Comparison of ENCODE assay signal across 22 cellular contexts in the genomic region with DNA sequence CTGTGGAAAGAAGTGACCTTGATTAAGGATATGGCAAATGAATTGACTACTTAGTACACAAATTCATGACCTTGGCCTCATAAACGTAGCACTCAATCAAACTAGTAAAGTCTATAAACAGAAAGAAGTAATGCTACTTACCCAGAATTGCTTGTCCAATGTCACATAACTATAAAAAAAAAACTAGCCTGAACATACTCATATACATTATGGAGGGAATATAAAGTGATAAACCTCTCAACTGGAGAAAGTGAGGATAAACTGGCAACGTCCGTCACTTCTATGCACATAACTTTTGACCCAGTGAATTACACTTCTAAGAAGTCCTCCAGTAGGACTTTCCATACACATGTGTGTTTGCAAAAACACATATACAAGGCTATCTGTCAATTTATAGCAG. TPM values are rescaled to one million over a fixed set of nuclear protein-coding genes. Genes with fewer than 3 reads are reported as not detected.
DNase-seq lines count a peak whose midpoint lies in the region; ATAC-seq, FAIRE-seq and TF ChIP-seq lines count a peak whose summit lies in the region.
"Had no signal": no experiment of that assay in that cellular context is flagged by ENCODE, and none has a peak within 500 bp of the region (broad histone marks: within the 10 kb centered on the region; RNA-seq: fewer than 3 reads in every experiment).

No MANE protein-coding gene starts in this region.

- peaks cover 4 to 11% of the 10 kb centered on the region in 2 donors for H3K27me3 Mint-ChIP-seq in stimulated activated naive B cell treated with anti-CD40 and anti-IgM and Interleukin-4, amounts not matched to agents 10 μg/mL and 1 μg/mL and 100 μg/mL, for 72 hours
- peaks cover 47% of the 10 kb centered on the region for H3K27me3 Mint-ChIP-seq in T-helper 17 cell

- H3K4me2 ChIP-seq in HepG2 (ENCODE audit: low read depth, low read length): no peak overlapping the region
- H3K4me2 ChIP-seq: A549 had no signal

- in situ Hi-C loops in HepG2 (cut with HindIII; ENCODE audit: extremely low pct_ligation_motif_present, low pct_unique_long_range_greater_than_20kb): no loop called here

- TF ChIP-seq EP300 in HepG2 (IDR thresholded peaks at IDR 0.05; ENCODE audit: low read depth in 2 of 2, low read length in 2 of 2) (no peak), HepG2 (CRISPR knock-in tag; IDR thresholded peaks at IDR 0.05; ENCODE audit: borderline replicate concordance) (no peak)

- H3K36me3 ChIP-seq in HepG2 (replicated peaks in 1 of 2; ENCODE audit: control insufficient read depth in 1 of 2, insufficient read depth in 2 of 2, low read length in 2 of 2) (no peaks in the 10 kb centered on the region), right lobe of liver (no peaks in the 10 kb centered on the region), mucosa of rectum (ENCODE audit: control insufficient read depth in 2 of 2, insufficient read depth in 2 of 2, low read length in 2 of 2) (no peaks in the 10 kb centered on the region)
- H3K36me3 ChIP-seq: HAP-1 had no signal

- H3K4me1 Mint-ChIP-seq in stimulated activated naive B cell treated with anti-CD40 and anti-IgM and Interleukin-4, amounts not matched to agents 10 μg/mL and 1 μg/mL and 100 μg/mL, for 72 hours: no peaks in the 10 kb centered on the region
- no peaks in the 10 kb centered on the region for H3K4me1 Mint-ChIP-seq in T-helper 17 cell

- DNase-seq in HepG2 (ENCODE audit: low spot score) (peak; percentile 21), right lobe of liver (no peak), foreskin keratinocyte (no peak), glomerular visceral epithelial cell (ENCODE audit: extremely low spot score) (no peak), T-helper 17 cell (no peak)
- no peak for DNase-seq in stimulated activated naive B cell treated with anti-CD40 and anti-IgM and Interleukin-4, amounts not matched to agents 10 μg/mL and 1 μg/mL and 100 μg/mL, for 72 hours
- DNase-seq: AML-193; Caco-2; CD4-positive, alpha-beta T cell had no signal

- no peak for TF ChIP-seq RAD21 in HepG2 (CRISPR knock-in tag; IDR thresholded peaks at IDR 0.05)

- H3K9me3 ChIP-seq in HepG2 (ENCODE audit: low read length) (no peaks in the 10 kb centered on the region), right lobe of liver (no peaks in the 10 kb centered on the region), mucosa of rectum (ENCODE audit: control insufficient read depth in 2 of 2, low read length in 2 of 2) (no peaks in the 10 kb centered on the region), T-helper 17 cell (ENCODE audit: control insufficient read depth, low read length, poor library complexity, severe bottlenecking) (no peaks in the 10 kb centered on the region)
- H3K9me3 ChIP-seq: A549, Caco-2, HAP-1 had no signal

- CTCF ChIA-PET in HepG2 (lab: Yijun Ruan, JAX; ENCODE audit: low intra/inter-chr PET ratio, low total read pairs): no interaction called here

- 47% methylated on average over 3 of the region's 3 CpGs for WGBS in HepG2 (ENCODE audit: low lambda C conversion rate)
- WGBS in right lobe of liver (ENCODE audit: insufficient coverage, low coverage, low lambda C conversion rate, missing lambda C conversion rate): 74% methylated on average over 3 of the region's 3 CpGs

- H3K4me3 ChIP-seq in HepG2 (replicated peaks in 1 of 3; ENCODE audit: insufficient read depth in 1 of 3, low read depth in 2 of 3, low read length in 3 of 3) (no peak overlapping the region), right lobe of liver (no peak overlapping the region), mucosa of rectum (ENCODE audit: low read length in 2 of 2) (no peak overlapping the region)
- H3K4me3 ChIP-seq: A549, GM23248, HAP-1 had no signal

- H3K4me1 ChIP-seq in HepG2 (ENCODE audit: insufficient read depth, low read length): peaks cover 68% of the 10 kb centered on the region
- peaks cover 0 to 19% (median 6%) of the 10 kb centered on the region in 4 donors for H3K4me1 ChIP-seq in right lobe of liver
- peaks cover 31% of the 10 kb centered on the region for H3K4me1 ChIP-seq in foreskin keratinocyte
- H3K4me1 ChIP-seq in mucosa of rectum (ENCODE audit: control insufficient read depth in 2 of 2, insufficient read depth in 2 of 2, low read length in 2 of 2): peaks cover 35 to 62% of the 10 kb centered on the region in 2 donors

- H3K36me3 Mint-ChIP-seq in stimulated activated naive B cell treated with anti-CD40 and anti-IgM and Interleukin-4, amounts not matched to agents 10 μg/mL and 1 μg/mL and 100 μg/mL, for 72 hours: no peaks in the 10 kb centered on the region
- no peaks in the 10 kb centered on the region for H3K36me3 Mint-ChIP-seq in T-helper 17 cell (ENCODE audit: low read depth)

- no TSS peak for BruUV-seq in HepG2 (replicated peaks; lab: Mats Ljungman, UMichigan)

- H3K27ac ChIP-seq in HepG2 (ENCODE audit: extremely low read length, insufficient read depth, low read length) (no peak overlapping the region), right lobe of liver (no peak overlapping the region), foreskin keratinocyte (peak overlapping the region; percentile 48), mucosa of rectum (ENCODE audit: low read depth in 2 of 2, low read length in 2 of 2) (peak overlapping the region; percentile 29 to 61)
- H3K27ac ChIP-seq: 22Rv1, C4-2B, GM23248, HL-60 had no signal

- no peak overlapping the region for H3K4me3 Mint-ChIP-seq in stimulated activated naive B cell treated with anti-CD40 and anti-IgM and Interleukin-4, amounts not matched to agents 10 μg/mL and 1 μg/mL and 100 μg/mL, for 72 hours
- H3K4me3 Mint-ChIP-seq in T-helper 17 cell: no peak overlapping the region
- H3K4me3 Mint-ChIP-seq: CD4-positive, alpha-beta T cell had no signal

- intact Hi-C loops in HepG2 (cut with micrococcal nuclease; ENCODE audit: unreplicated experiment): loop anchor here (5.0 kb wide), 1 partner anchor 36 kb away; no protein-coding TSS in a partner anchor
- intact Hi-C loops in right lobe of liver (cut with DNase I): no loop called here

- no peak for FAIRE-seq in HepG2 (lab: Jason Lieb, UNC)
- FAIRE-seq: A549, D721Med, G401.6, GM12891, GM19239 had no signal

- H3K9me3 Mint-ChIP-seq in stimulated activated naive B cell treated with anti-CD40 and anti-IgM and Interleukin-4, amounts not matched to agents 10 μg/mL and 1 μg/mL and 100 μg/mL, for 72 hours: no peaks in the 10 kb centered on the region
- H3K9me3 Mint-ChIP-seq: CD4-positive, alpha-beta T cell had no signal

- no peaks in the 10 kb centered on the region for H3K27me3 ChIP-seq in HepG2 (ENCODE audit: control insufficient read depth in 1 of 2, insufficient read depth in 2 of 2, low read length in 2 of 2)
- no peaks in the 10 kb centered on the region for H3K27me3 ChIP-seq in right lobe of liver
- H3K27me3 ChIP-seq in foreskin keratinocyte: no peaks in the 10 kb centered on the region
- no peaks in the 10 kb centered on the region for H3K27me3 ChIP-seq in mucosa of rectum (ENCODE audit: control insufficient read depth in 2 of 2, insufficient read depth in 2 of 2, low read length in 2 of 2)

- no peak overlapping the region for H3K9ac ChIP-seq in HepG2 (ENCODE audit: insufficient read depth, low read depth, low read length)
- no peak overlapping the region for H3K9ac ChIP-seq in mucosa of rectum (ENCODE audit: low read depth in 1 of 2, low read length in 2 of 2)
- H3K9ac ChIP-seq: GM23248 had no signal

- H2AFZ ChIP-seq in HepG2 (ENCODE audit: low read length): no peak overlapping the region
- H2AFZ ChIP-seq: GM23248 had no signal

- POLR2A ChIA-PET in HepG2 (lab: Yijun Ruan, JAX): interaction anchor here (1.2 kb wide), 1 partner anchor 69 kb away, joined by 4 read pairs; no protein-coding TSS in a partner anchor

- no peaks in the 10 kb centered on the region for H4K20me1 ChIP-seq in HepG2 (ENCODE audit: insufficient read depth, low read length)

- H3K79me2 ChIP-seq in HepG2 (ENCODE audit: insufficient read depth, low read length): no peaks in the 10 kb centered on the region

- ATAC-seq in HepG2 (no peak), right lobe of liver (no peak), foreskin keratinocyte (no peak), T-helper 17 cell (no peak)
- ATAC-seq in stimulated activated naive B cell treated with anti-CD40 and anti-IgM and Interleukin-4, amounts not matched to agents 10 μg/mL and 1 μg/mL and 100 μg/mL, for 72 hours (replicated peaks): no peak
- ATAC-seq: A549 had no signal

- TF ChIP-seq CTCF in HepG2 (CRISPR knock-in tag; IDR thresholded peaks at IDR 0.05): no peak
- TF ChIP-seq CTCF in right lobe of liver (IDR thresholded peaks at IDR 0.05): no peak
- TF ChIP-seq CTCF in foreskin keratinocyte (conservative IDR thresholded peaks at IDR 0.05): no peak

- no peak overlapping the region for H3K27ac Mint-ChIP-seq in stimulated activated naive B cell treated with anti-CD40 and anti-IgM and Interleukin-4, amounts not matched to agents 10 μg/mL and 1 μg/mL and 100 μg/mL, for 72 hours
- no peak overlapping the region for H3K27ac Mint-ChIP-seq in T-helper 17 cell
- H3K27ac Mint-ChIP-seq: CD4-positive, alpha-beta T cell had no signal

- no peak for TF ChIP-seq POLR2A in HepG2 (IDR thresholded peaks at IDR 0.05; ENCODE audit: insufficient read depth in 1 of 2, low read depth in 2 of 2, low read length in 2 of 2)
- TF ChIP-seq POLR2A in right lobe of liver (IDR thresholded peaks at IDR 0.05): no peak

RNA-seq across cellular contexts. Expression of gene SERP2, which starts 7.7 kb away (rescaled TPM):
- not detected in 2 replicates for total RNA-seq in HepG2 (2016; rRNA removed; fragmentation: Illumina TruSeq; extraction: Trizol)
- total RNA-seq in HepG2 (2016; cell fraction: cytosol; rRNA removed; fragmentation: Illumina TruSeq; extraction: Trizol; ENCODE audit: low read depth): not detected in 2 replicates
- total RNA-seq in HepG2 (2016; cell fraction: insoluble cytoplasmic fraction; rRNA removed; fragmentation: Illumina TruSeq; extraction: Trizol): not detected in 2 replicates
- not detected in 2 replicates for total RNA-seq in HepG2 (2016; cell fraction: membrane; rRNA removed; fragmentation: Illumina TruSeq; extraction: Trizol)
- not detected in 2 replicates for total RNA-seq in HepG2 (2016; cell fraction: nucleus; rRNA removed; fragmentation: Illumina TruSeq; extraction: Trizol)
- polyA plus RNA-seq in HepG2 (2011; rRNA removed): not detected in 2 replicates
- not detected in 2 replicates for polyA plus RNA-seq in HepG2 (2011; cell fraction: cytosol; rRNA removed)
- polyA plus RNA-seq in HepG2 (2011; cell fraction: nucleus; rRNA removed): not detected in 2 replicates
- not detected in 2 replicates for polyA plus RNA-seq in HepG2 (2012)
- polyA plus RNA-seq in HepG2 (2016; cell fraction: cytosol; fragmentation: Illumina TruSeq; extraction: Trizol; ENCODE audit: low read depth): not detected in 2 replicates
- not detected in 2 replicates for polyA plus RNA-seq in HepG2 (2016; cell fraction: insoluble cytoplasmic fraction; fragmentation: Illumina TruSeq; extraction: Trizol; ENCODE audit: low read depth)
- not detected in 2 replicates for polyA plus RNA-seq in HepG2 (2016; cell fraction: membrane; fragmentation: Illumina TruSeq; extraction: Trizol; ENCODE audit: low read depth)
- not detected in 2 replicates for polyA plus RNA-seq in HepG2 (2016; cell fraction: nucleus; fragmentation: Illumina TruSeq; extraction: Trizol; ENCODE audit: insufficient read depth, low read depth)
- not detected in 2 replicates for polyA minus RNA-seq in HepG2 (2011; rRNA and poly(A)+ RNA removed; ENCODE audit: low replicate concordance)
- not detected in 2 replicates for polyA minus RNA-seq in HepG2 (2011; cell fraction: cytosol; rRNA and poly(A)+ RNA removed)
- not detected in 2 replicates for polyA minus RNA-seq in HepG2 (2011; cell fraction: nucleus; rRNA and poly(A)+ RNA removed)
- 1 to 10 TPM; 2.1 to 9.0 (median 2.8) TPM for total RNA-seq in right lobe of liver
- 4.9 and 6.0 TPM in 2 replicates for total RNA-seq in foreskin keratinocyte
- polyA plus RNA-seq in foreskin keratinocyte: 6.7 and 7.7 TPM in 2 replicates
- total RNA-seq in T-helper 17 cell: not detected
- total RNA-seq: Caco-2; CD4-positive, alpha-beta T cell; H4; HT1080 had no signal
- polyA plus RNA-seq: A549 had no signal

Comparison
In these comparisons a context has a peak if more than half of its experiments do, and no peak if none do; other contexts are left out.
1. H3K27ac ChIP-seq: peak in foreskin keratinocyte (single experiment) and mucosa of rectum (2 of 2); none in HepG2 (single experiment) and right lobe of liver (0 of 3).